ENCODE assay signal across 10 cellular contexts in genomic region chr7:65809259-65809981, GRCh38.
DNase-seq lines count a peak whose midpoint lies in the region; ATAC-seq and TF ChIP-seq lines count a peak whose summit lies in the region.
"Had no signal": no experiment of that assay in that cellular context is flagged by ENCODE, and none has a peak within 500 bp of the region (broad histone marks: within the 10 kb centered on the region; RNA-seq: fewer than 3 reads in every experiment).

No MANE protein-coding gene starts in this region.

- H3K9me3 ChIP-seq in prostate gland = no peaks in the 10 kb centered on the region

- H3K27me3 ChIP-seq in GM06990 (replicated peaks; ENCODE audit: control insufficient read depth, insufficient read depth, low read length) (no peaks in the 10 kb centered on the region), prostate gland (replicated peaks; ENCODE audit: insufficient read depth) (no peaks in the 10 kb centered on the region)

- WGBS in prostate gland = 89% methylated on average over 6 of the region's 6 CpGs

- TF ChIP-seq CTCF in GM06990 (IDR thresholded peaks at IDR 0.05; ENCODE audit: insufficient read depth, low read length, poor library complexity, severe bottlenecking) = no peak
- TF ChIP-seq CTCF in prostate gland (IDR thresholded peaks at IDR 0.05) = no peak

- H3K4me3 ChIP-seq in GM06990 (replicated peaks; ENCODE audit: low read depth, low read length) (peak overlapping the region; percentile 44), prostate gland (no peak overlapping the region)

- H3K27ac ChIP-seq in prostate gland = no peak overlapping the region

- DNase-seq in GM06990 (ENCODE audit: extremely low read depth, insufficient read length) (peak; percentile 74), occipital lobe (lab: John Stamatoyannopoulos, UW) (no peak), NCI-H2227 treated with DMSO at 0.1 percent for 48 hours (lab: John Stamatoyannopoulos, UW) (no peak), activated gamma-delta T cell (lab: John Stamatoyannopoulos, UW) (no peak), prostate gland (ENCODE audit: low spot score) (no peak)
- DNase-seq: KBM-7, NCI-H510A had no signal

- peak; percentile 94 for ATAC-seq in GM19043 (IDR thresholded peaks at IDR 0.05; ENCODE audit: low read depth, unreplicated experiment)
- ATAC-seq in HG02642 (IDR thresholded peaks at IDR 0.05; ENCODE audit: poor library complexity, unreplicated experiment) = peak; percentile 90
- peak; percentile 89 for ATAC-seq in HG03457 (IDR thresholded peaks at IDR 0.05; ENCODE audit: unreplicated experiment)

- intact Hi-C loops in prostate gland (cut with DNase I) = no loop called here

- no peaks in the 10 kb centered on the region for H3K4me1 ChIP-seq in prostate gland (replicated peaks)

- H3K36me3 ChIP-seq in GM06990 (ENCODE audit: control insufficient read depth, insufficient read depth, low read length) (no peaks in the 10 kb centered on the region), prostate gland (no peaks in the 10 kb centered on the region)

- TF ChIP-seq POLR2A in prostate gland (IDR thresholded peaks at IDR 0.05) = no peak
